14 cellular contexts compared by ENCODE assay signal in genomic region chr11:128379587-128380279, GRCh38.
DNase-seq lines count a peak whose midpoint lies in the region; ATAC-seq, FAIRE-seq and TF ChIP-seq lines count a peak whose summit lies in the region.
"Had no signal": no experiment of that assay in that cellular context is flagged by ENCODE, and none has a peak within 500 bp of the region (broad histone marks: within the 10 kb centered on the region; RNA-seq: fewer than 3 reads in every experiment).

No MANE protein-coding gene starts in this region.

- no peak overlapping the region for H3K4me2 ChIP-seq in smooth muscle cell
- H3K4me2 ChIP-seq: GM23338 had no signal

- H3K27me3 Mint-ChIP-seq in activated CD4-positive, alpha-beta T cell treated with anti-CD3 and anti-CD28 coated beads for 36 hours, result no peaks in the 10 kb centered on the region

- peaks cover 3% of the 10 kb centered on the region for H3K9me3 ChIP-seq in smooth muscle cell (replicated peaks; ENCODE audit: low read depth)

- no peak overlapping the region for H3K9ac ChIP-seq in smooth muscle cell (ENCODE audit: low read depth)

- POLR2A ChIA-PET in activated CD4-positive, alpha-beta T cell treated with anti-CD3 and anti-CD28 coated beads for 36 hours (lab: Charles Lee), result no interaction called here

- H3K27ac ChIP-seq in smooth muscle cell (ENCODE audit: low read depth), result no peak overlapping the region
- H3K27ac ChIP-seq: upper lobe of left lung had no signal

- DNase-seq in activated CD4-positive, alpha-beta T cell treated with anti-CD3 and anti-CD28 coated beads for 36 hours, result peak; percentile 56
- DNase-seq in activated CD4-positive, alpha-beta T cell treated with anti-CD3 and anti-CD28 coated beads for 1 hour, result no peak
- DNase-seq in activated CD4-positive, alpha-beta T cell treated with anti-CD3 and anti-CD28 coated beads, Interleukin-2, amount 50 U/mL, for 1 hour, result peak; percentile 17
- peak; percentile 56 for DNase-seq in bronchial epithelial cell (ENCODE audit: low read depth)
- DNase-seq in stimulated activated CD8-positive, alpha-beta memory T cell treated with anti-CD3 and anti-CD28 coated beads, Interleukin-15, amount 100 ng/mL, for 48 hours (ENCODE audit: low read depth in 2 of 2), result peak; percentile 22 to 26
- no peak for DNase-seq in Ammon's horn (ENCODE audit: low spot score)
- DNase-seq in smooth muscle cell (lab: John Stamatoyannopoulos, UW; ENCODE audit: unreplicated experiment), result no peak
- DNase-seq: activated CD4-positive, CD25-positive, alpha-beta regulatory T cell treated with anti-CD3 and anti-CD28 coated beads, Interleukin-2, amount 50 U/mL, for 72 hours; NCI-H1105; NCI-H510A treated with DMSO at 0.1 percent for 48 hours; SHP77; upper lobe of left lung had no signal

- H3K4me3 Mint-ChIP-seq in activated CD4-positive, alpha-beta T cell treated with anti-CD3 and anti-CD28 coated beads for 36 hours, result peak overlapping the region; percentile 2
- H3K4me3 Mint-ChIP-seq: GM23338 had no signal

- H3K4me1 Mint-ChIP-seq in activated CD4-positive, alpha-beta T cell treated with anti-CD3 and anti-CD28 coated beads for 36 hours, result peaks cover 40% of the 10 kb centered on the region

- ATAC-seq in activated CD4-positive, alpha-beta T cell treated with anti-CD3 and anti-CD28 coated beads for 36 hours, result peak; percentile 99
- no peak for ATAC-seq in GM18870 (IDR thresholded peaks at IDR 0.05; ENCODE audit: unreplicated experiment)
- ATAC-seq: GM23338 had no signal

- H4K20me1 ChIP-seq in smooth muscle cell (ENCODE audit: low read depth), result no peaks in the 10 kb centered on the region

- no peaks in the 10 kb centered on the region for H3K79me2 ChIP-seq in smooth muscle cell (ENCODE audit: low read depth)

- CTCF ChIA-PET in activated CD4-positive, alpha-beta T cell treated with anti-CD3 and anti-CD28 coated beads for 36 hours (lab: Charles Lee), result interaction anchor here (0.6 to 1.5 kb wide), 2 partner anchors 14 to 89 kb away, joined by 3 to 5 read pairs; no protein-coding TSS in a partner anchor

- TF ChIP-seq CTCF in bronchial epithelial cell (IDR thresholded peaks at IDR 0.05; ENCODE audit: insufficient read depth, low read length, severe bottlenecking) (no peak), smooth muscle cell (IDR thresholded peaks at IDR 0.05; ENCODE audit: borderline replicate concordance, insufficient read depth, poor library complexity, severe bottlenecking) (no peak)

- 55% methylated on average over 2 of the region's 2 CpGs for WGBS in smooth muscle cell (ENCODE audit: low lambda C conversion rate)

- H3K27ac Mint-ChIP-seq in activated CD4-positive, alpha-beta T cell treated with anti-CD3 and anti-CD28 coated beads for 36 hours, result peak overlapping the region; percentile 61
- H3K27ac Mint-ChIP-seq: GM23338 had no signal

- peak; percentile 76 for FAIRE-seq in bronchial epithelial cell (lab: Jason Lieb, UNC)

- intact Hi-C loops in activated CD4-positive, alpha-beta T cell treated with anti-CD3 and anti-CD28 coated beads for 36 hours (cut with DNase I, micrococcal nuclease), result no loop called here

- peaks cover 2% of the 10 kb centered on the region for H3F3A ChIP-seq in smooth muscle cell (ENCODE audit: low read depth)

- no peak overlapping the region for H3K4me3 ChIP-seq in bronchial epithelial cell (ENCODE audit: low read depth, low read length)
- H3K4me3 ChIP-seq in smooth muscle cell, result no peak overlapping the region
- H3K4me3 ChIP-seq: GM23338, upper lobe of left lung had no signal

- H3K36me3 Mint-ChIP-seq in activated CD4-positive, alpha-beta T cell treated with anti-CD3 and anti-CD28 coated beads for 36 hours (ENCODE audit: low read depth), result peaks cover 10% of the 10 kb centered on the region

- no peaks in the 10 kb centered on the region for H3K36me3 ChIP-seq in bronchial epithelial cell (ENCODE audit: control insufficient read depth, insufficient read depth, low read length)
- H3K36me3 ChIP-seq in smooth muscle cell (ENCODE audit: low read depth), result no peaks in the 10 kb centered on the region
- H3K36me3 ChIP-seq: upper lobe of left lung had no signal

- H3K27me3 ChIP-seq in bronchial epithelial cell (ENCODE audit: control insufficient read depth, insufficient read depth, low read length), result no peaks in the 10 kb centered on the region
- no peaks in the 10 kb centered on the region for H3K27me3 ChIP-seq in smooth muscle cell (ENCODE audit: low read depth)
- H3K27me3 ChIP-seq: upper lobe of left lung had no signal

- no peaks in the 10 kb centered on the region for H3K4me1 ChIP-seq in smooth muscle cell (ENCODE audit: low read depth)
- H3K4me1 ChIP-seq: upper lobe of left lung had no signal

- peaks cover 16% of the 10 kb centered on the region for H3K9me3 Mint-ChIP-seq in activated CD4-positive, alpha-beta T cell treated with anti-CD3 and anti-CD28 coated beads for 36 hours (ENCODE audit: low read depth)

- H2AFZ ChIP-seq in smooth muscle cell (ENCODE audit: low read depth), result no peak overlapping the region
- H2AFZ ChIP-seq: GM23338 had no signal

Comparison
In these comparisons a context has a peak if more than half of its experiments do, and no peak if none do; other contexts are left out.
1. DNase-seq: peak in activated CD4-positive, alpha-beta T cell treated with anti-CD3 and anti-CD28 coated beads for 36 hours (single experiment), activated CD4-positive, alpha-beta T cell treated with anti-CD3 and anti-CD28 coated beads, Interleukin-2, amount 50 U/mL, for 1 hour (single experiment), bronchial epithelial cell (single experiment) and stimulated activated CD8-positive, alpha-beta memory T cell treated with anti-CD3 and anti-CD28 coated beads, Interleukin-15, amount 100 ng/mL, for 48 hours (2 of 2); none in activated CD4-positive, alpha-beta T cell treated with anti-CD3 and anti-CD28 coated beads for 1 hour (single experiment), Ammon's horn (single experiment) and smooth muscle cell (single experiment).